ENCODE assay signal across 1 cellular context in genomic region chr11:10294289-10294953, GRCh38.
TF ChIP-seq lines count a peak whose summit lies in the region.

No MANE protein-coding gene starts in this region.

TF ChIP-seq in A549, 52 proteins besides CTCF, POLR2A, EP300 and RAD21 (continued from another document):
- TF ChIP-seq FOSL2 (IDR thresholded peaks at IDR 0.05) (no peak), FOSL2 (CRISPR knock-in tag; IDR thresholded peaks at IDR 0.05) (no peak), CBX2 (IDR thresholded peaks at IDR 0.05; ENCODE audit: borderline replicate concordance, low read depth) (no peak), NPAS2 (CRISPR knock-in tag; IDR thresholded peaks at IDR 0.05; ENCODE audit: borderline replicate concordance) (no peak), BHLHE40 (IDR thresholded peaks at IDR 0.05; ENCODE audit: low read depth, low read length) (no peak), ZNF302 (CRISPR knock-in tag; IDR thresholded peaks at IDR 0.05) (no peak), BCL3 (IDR thresholded peaks at IDR 0.05) (no peak; the same call in 2 of the 3 replicates), RNF2 (IDR thresholded peaks at IDR 0.05; ENCODE audit: borderline replicate concordance, low read depth) (no peak), EHF (CRISPR knock-in tag; IDR thresholded peaks at IDR 0.05) (no peak; the same call in 1 of the 2 replicates), NFE2L2 (conservative IDR thresholded peaks at IDR 0.05; ENCODE audit: low read length) (no peak), POLR2AphosphoS2 (conservative IDR thresholded peaks at IDR 0.05; ENCODE audit: low read length) (no peak), CEBPB (IDR thresholded peaks at IDR 0.05) (peak; percentile 49 to 89; a peak in 3 of 4 replicates), JUNB (IDR thresholded peaks at IDR 0.05) (no peak)
